ENCODE assay signal across 2 cellular contexts in the genomic region with DNA sequence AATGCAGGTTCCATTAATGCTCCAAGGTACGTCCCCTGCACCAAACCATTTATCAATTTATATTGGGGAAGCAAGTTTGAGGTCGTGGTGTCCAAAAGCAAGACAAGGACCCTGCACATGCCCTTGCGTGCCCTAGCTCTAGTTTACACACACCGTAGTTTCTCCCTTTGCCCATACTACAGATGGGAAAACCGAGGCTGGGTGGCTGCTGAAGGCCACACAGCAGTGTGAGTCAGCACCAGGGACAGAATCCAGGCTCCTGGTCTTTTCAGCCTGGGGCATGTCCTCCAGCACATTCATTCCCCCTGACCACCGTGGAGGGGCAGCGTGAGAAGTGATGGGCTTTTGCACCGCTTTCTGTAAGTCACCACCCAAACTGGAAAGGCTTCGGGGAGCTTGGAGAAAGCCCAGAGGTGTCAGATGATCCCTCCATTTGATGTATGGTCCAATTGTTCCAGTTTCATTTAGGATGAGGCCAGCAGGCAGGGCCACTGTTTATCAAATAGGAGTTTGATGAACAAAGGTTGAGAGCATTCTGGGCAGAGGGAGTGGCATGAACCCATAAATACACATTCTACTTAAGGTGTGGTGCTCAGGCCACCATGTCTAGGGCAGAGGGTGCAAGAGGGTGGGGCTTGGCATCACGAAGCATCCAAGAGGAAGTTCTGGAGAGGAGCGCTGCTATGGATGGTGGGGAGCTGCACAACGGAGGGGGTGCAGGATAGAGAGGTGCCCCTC.
TF ChIP-seq lines count a peak whose summit lies in the region.

No MANE protein-coding gene starts in this region.

TF ChIP-seq in HepG2, 621 proteins besides CTCF, POLR2A, EP300 and RAD21:
- TF ChIP-seq SKI (IDR thresholded peaks at IDR 0.05; ENCODE audit: partially characterized antibody) (no peak), ZNF629 (CRISPR knock-in tag; conservative IDR thresholded peaks at IDR 0.05) (0 out of 2 replicates have a peak, but pooled peaks have one; percentile 66)

TF ChIP-seq in K562, 482 proteins besides CTCF, POLR2A, EP300 and RAD21 (continued from another document):
- peak; percentile 33 for TF ChIP-seq RBM25 (IDR thresholded peaks at IDR 0.05; ENCODE audit: low read depth, low read length, severe bottlenecking)
